8 cellular contexts compared by ENCODE assay signal in genomic region chr3:51942603-51943450, GRCh38. TPM values are rescaled to one million over a fixed set of nuclear protein-coding genes. Genes with fewer than 3 reads are reported as not detected.
DNase-seq lines count a peak whose midpoint lies in the region; ATAC-seq and TF ChIP-seq lines count a peak whose summit lies in the region.

No MANE protein-coding gene starts in this region.

- ATAC-seq in HG03097 (IDR thresholded peaks at IDR 0.05; ENCODE audit: low FRiP score, unreplicated experiment) (peak; percentile 0), GM19452 (IDR thresholded peaks at IDR 0.05; ENCODE audit: unreplicated experiment) (no peak)

- TF ChIP-seq CTCF in GM06990 (IDR thresholded peaks at IDR 0.05; ENCODE audit: insufficient read depth, low read length, poor library complexity, severe bottlenecking) (no peak), breast epithelium (IDR thresholded peaks at IDR 0.05) (no peak)

- no peaks in the 10 kb centered on the region for H3K9me3 ChIP-seq in breast epithelium

- H3K4me1 ChIP-seq in breast epithelium = peaks cover 7 to 18% of the 10 kb centered on the region in 2 donors

- DNase-seq in GM06990 (ENCODE audit: extremely low read depth, insufficient read length) = peak; percentile 65
- peak in 4 of 5 experiments; percentile 15 to 81 (median 28) for DNase-seq in T-helper 2 cell
- DNase-seq in breast epithelium (ENCODE audit: low spot score in 2 of 2) = peak in 1 of 2 donors; percentile 60
- peak; percentile 40 to 63 (median 44) for DNase-seq in stimulated activated CD4-positive, alpha-beta T cell treated with anti-CD3 and anti-CD28 coated beads, TNF-alpha, amount 100 ng/mL, for 24 hours (ENCODE audit: low read depth in 3 of 3)
- DNase-seq in NCI-H187 treated with DMSO at 0.1 percent for 48 hours (lab: John Stamatoyannopoulos, UW) = no peak

- peaks cover 16% of the 10 kb centered on the region for H3K36me3 ChIP-seq in GM06990 (ENCODE audit: control insufficient read depth, insufficient read depth, low read length)
- no peaks in the 10 kb centered on the region for H3K36me3 ChIP-seq in breast epithelium

- H3K4me3 ChIP-seq in GM06990 (replicated peaks; ENCODE audit: low read depth, low read length) (peak overlapping the region; percentile 81), breast epithelium (peak overlapping the region; percentile 44 to 94 (median 77))

- peak overlapping the region; percentile 96 to 98 for H3K27ac ChIP-seq in breast epithelium
- peak overlapping the region; percentile 98 for H3K27ac ChIP-seq in layer of hippocampus (ENCODE audit: low read depth, low read length)

- no peak for TF ChIP-seq POLR2A in breast epithelium (IDR thresholded peaks at IDR 0.05)

- intact Hi-C loops in breast epithelium (cut with DNase I; ENCODE audit: low total_unique reads) = loop anchor here (2.0 kb wide), 1 partner anchor 32 kb away; the partner anchor contains the start of genes ABHD14A and ABHD14B

- H3K27me3 ChIP-seq in GM06990 (replicated peaks; ENCODE audit: control insufficient read depth, insufficient read depth, low read length) (no peaks in the 10 kb centered on the region), breast epithelium (no peaks in the 10 kb centered on the region), layer of hippocampus (ENCODE audit: control insufficient read depth, insufficient read depth, low read length) (no peaks in the 10 kb centered on the region)

RNA-seq across cellular contexts. Expression of gene PARP3, which starts 0.7 kb away (rescaled TPM):
- total RNA-seq in breast epithelium = 10 to 100 TPM; 21.4 to 33.6 (median 31.8) TPM

RNA-seq across cellular contexts. Expression of gene RRP9, which starts 1.1 kb away (rescaled TPM):
- 10 to 100 TPM; 23.1 to 24.6 (median 23.8) TPM for total RNA-seq in breast epithelium

RNA-seq across cellular contexts. Expression of gene GPR62, which starts 12.4 kb away (rescaled TPM):
- total RNA-seq in breast epithelium = under 1 TPM in 1 of 3 donors, not detected in 2; 0.16 TPM

RNA-seq across cellular contexts. Expression of gene PCBP4, which starts 24.4 kb away (rescaled TPM):
- 10 to 100 TPM; 36.2 to 51.8 (median 51.2) TPM for total RNA-seq in breast epithelium

RNA-seq across cellular contexts. Expression of gene ABHD14B, which starts 31.0 kb away (rescaled TPM):
- total RNA-seq in breast epithelium = 100 to 1,000 TPM in 1 of 3 donors, 10 to 100 TPM in 2; 62.3 to 122 (median 74.3) TPM
